1 cellular context compared by ENCODE assay signal in genomic region chr3:69009559-69010410, GRCh38.
TF ChIP-seq lines count a peak whose summit lies in the region.

No MANE protein-coding gene starts in this region.

TF ChIP-seq in GM23338, 12 proteins besides CTCF, POLR2A, EP300 and RAD21 (continued from another document):
- TF ChIP-seq REST (IDR thresholded peaks at IDR 0.05; ENCODE audit: unreplicated experiment) (no peak), NANOG (IDR thresholded peaks at IDR 0.05; ENCODE audit: borderline replicate concordance) (no peak), CREB1 (CRISPR knock-in tag; IDR thresholded peaks at IDR 0.05; ENCODE audit: low read depth) (peak; percentile 45), EZH2phosphoT487 (IDR thresholded peaks at IDR 0.05; ENCODE audit: unreplicated experiment) (no peak), ETS1 (IDR thresholded peaks at IDR 0.05) (no peak), POLR2AphosphoS5 (IDR thresholded peaks at IDR 0.05; ENCODE audit: low read depth) (no peak), EZH2 (IDR thresholded peaks at IDR 0.05; ENCODE audit: low read depth, unreplicated experiment) (no peak), ZNF462 (CRISPR knock-in tag; IDR thresholded peaks at IDR 0.05) (peak; percentile 45; the same call in 1 of the 2 replicates)
